ENCODE assay signal across 1 cellular context in the genomic region with DNA sequence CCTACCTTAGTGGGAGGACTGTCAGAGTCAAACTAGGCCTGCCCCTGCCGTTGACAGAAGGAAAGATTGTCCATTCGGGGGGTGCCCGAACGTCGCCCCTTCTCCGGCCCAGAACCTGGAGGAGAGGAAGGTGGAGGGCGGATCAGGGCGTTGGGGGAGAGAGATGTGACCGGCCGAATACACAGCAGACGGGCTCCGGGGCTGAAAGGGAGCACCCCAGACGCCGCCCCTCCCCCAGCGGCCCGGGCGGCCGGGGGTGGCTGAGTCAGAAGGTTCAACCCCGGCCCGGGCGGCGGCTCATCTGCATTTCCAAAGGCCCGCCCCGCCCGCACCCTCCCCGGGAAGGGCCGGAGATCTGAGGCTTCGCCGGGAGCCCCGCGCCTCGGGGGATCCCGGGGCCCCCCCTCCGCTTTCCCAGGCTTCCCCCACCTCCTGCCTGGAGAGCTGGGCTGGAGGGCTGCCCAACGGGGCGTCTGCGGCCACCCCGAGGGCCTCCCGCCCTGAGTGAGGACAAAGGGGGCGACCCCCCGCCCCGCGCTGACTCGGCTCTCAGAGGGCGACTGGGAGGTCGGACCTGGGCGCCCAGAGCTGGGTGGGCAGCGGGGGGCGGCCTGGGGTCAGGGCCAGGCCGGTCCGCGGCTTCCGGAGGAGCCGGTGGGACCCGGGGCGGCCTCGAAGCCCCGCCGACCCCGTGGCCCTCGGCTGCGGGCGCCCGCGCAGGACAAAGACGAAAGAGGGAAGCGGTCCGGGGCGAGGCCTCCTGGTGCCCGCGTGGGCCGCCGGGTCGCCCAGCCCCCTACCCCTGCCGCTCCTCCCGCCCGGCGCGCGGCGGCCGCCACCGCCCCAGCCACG.
TF ChIP-seq lines count a peak whose summit lies in the region.

No MANE protein-coding gene starts in this region.

TF ChIP-seq in HEK293, 187 proteins besides CTCF, POLR2A, EP300 and RAD21 (continued from another document and continues in another):
- TF ChIP-seq ZBTB6 (tag by site-specific recombination; IDR thresholded peaks at IDR 0.05) (no peak), ZNF596 (tag by site-specific recombination; IDR thresholded peaks at IDR 0.05) (no peak; the same call in 1 of the 2 replicates), KLF10 (tag by site-specific recombination; IDR thresholded peaks at IDR 0.05) (peak; percentile 84), ZNF610 (tag by site-specific recombination; IDR thresholded peaks at IDR 0.05; ENCODE audit: borderline replicate concordance) (0 out of 2 replicates have a peak, but pooled peaks have one; percentile 64), ZNF302 (tag by site-specific recombination; IDR thresholded peaks at IDR 0.05; ENCODE audit: low read depth) (no peak), ZIC2 (tag by site-specific recombination; IDR thresholded peaks at IDR 0.05) (peak; percentile 98), ZFP41 (tag by site-specific recombination; IDR thresholded peaks at IDR 0.05; ENCODE audit: borderline replicate concordance) (no peak), ZNF174 (tag by site-specific recombination; IDR thresholded peaks at IDR 0.05) (no peak), ZNF114 (tag by site-specific recombination; IDR thresholded peaks at IDR 0.05) (no peak), ZNF792 (tag by site-specific recombination; IDR thresholded peaks at IDR 0.05) (no peak), ZNF624 (tag by site-specific recombination; IDR thresholded peaks at IDR 0.05) (no peak), ZNF274 (IDR thresholded peaks at IDR 0.05; ENCODE audit: low read length) (no peak), ZNF274 (tag by site-specific recombination; IDR thresholded peaks at IDR 0.05; ENCODE audit: borderline replicate concordance) (no peak), ZNF433 (tag by site-specific recombination; IDR thresholded peaks at IDR 0.05; ENCODE audit: low read depth) (no peak), ZNF362 (tag by site-specific recombination; IDR thresholded peaks at IDR 0.05) (no peak), KLF16 (tag by site-specific recombination; IDR thresholded peaks at IDR 0.05) (peak; percentile 77; the same call in 1 of the 2 replicates), ZNF366 (tag by site-specific recombination; conservative IDR thresholded peaks at IDR 0.05) (peak; percentile 70), MYNN (tag by site-specific recombination; IDR thresholded peaks at IDR 0.05; ENCODE audit: borderline replicate concordance) (no peak), KLF8 (tag by site-specific recombination; IDR thresholded peaks at IDR 0.05) (peak; percentile 99), ZBTB21 (tag by site-specific recombination; IDR thresholded peaks at IDR 0.05) (peak; percentile 29; the same call in 1 of the 2 replicates), GLIS1 (tag by site-specific recombination; IDR thresholded peaks at IDR 0.05) (peak; percentile 100), SP7 (tag by site-specific recombination; IDR thresholded peaks at IDR 0.05) (peak; percentile 90), ZNF157 (tag by site-specific recombination; IDR thresholded peaks at IDR 0.05) (no peak), ZFP3 (tag by site-specific recombination; IDR thresholded peaks at IDR 0.05; ENCODE audit: low read depth) (no peak), ZBTB17 (tag by site-specific recombination; IDR thresholded peaks at IDR 0.05) (peak; percentile 66; the same call in 1 of the 2 replicates), SCRT1 (tag by site-specific recombination; IDR thresholded peaks at IDR 0.05; ENCODE audit: borderline replicate concordance) (no peak), AEBP2 (tag by site-specific recombination; IDR thresholded peaks at IDR 0.05; ENCODE audit: borderline replicate concordance) (no peak), ZNF211 (tag by site-specific recombination; IDR thresholded peaks at IDR 0.05; ENCODE audit: low read depth) (no peak), ZNF280C (tag by site-specific recombination; IDR thresholded peaks at IDR 0.05) (no peak), ZNF76 (tag by site-specific recombination; IDR thresholded peaks at IDR 0.05; ENCODE audit: borderline replicate concordance, low read depth) (peak; percentile 70; the same call in 1 of the 2 replicates), OSR2 (tag by site-specific recombination; IDR thresholded peaks at IDR 0.05) (peak; percentile 51; the same call in 1 of the 2 replicates), ZNF521 (tag by site-specific recombination; IDR thresholded peaks at IDR 0.05) (no peak), ZNF501 (tag by site-specific recombination; IDR thresholded peaks at IDR 0.05) (peak; percentile 89), ZNF175 (tag by site-specific recombination; IDR thresholded peaks at IDR 0.05) (no peak)
- TF ChIP-seq, protein P1, sequence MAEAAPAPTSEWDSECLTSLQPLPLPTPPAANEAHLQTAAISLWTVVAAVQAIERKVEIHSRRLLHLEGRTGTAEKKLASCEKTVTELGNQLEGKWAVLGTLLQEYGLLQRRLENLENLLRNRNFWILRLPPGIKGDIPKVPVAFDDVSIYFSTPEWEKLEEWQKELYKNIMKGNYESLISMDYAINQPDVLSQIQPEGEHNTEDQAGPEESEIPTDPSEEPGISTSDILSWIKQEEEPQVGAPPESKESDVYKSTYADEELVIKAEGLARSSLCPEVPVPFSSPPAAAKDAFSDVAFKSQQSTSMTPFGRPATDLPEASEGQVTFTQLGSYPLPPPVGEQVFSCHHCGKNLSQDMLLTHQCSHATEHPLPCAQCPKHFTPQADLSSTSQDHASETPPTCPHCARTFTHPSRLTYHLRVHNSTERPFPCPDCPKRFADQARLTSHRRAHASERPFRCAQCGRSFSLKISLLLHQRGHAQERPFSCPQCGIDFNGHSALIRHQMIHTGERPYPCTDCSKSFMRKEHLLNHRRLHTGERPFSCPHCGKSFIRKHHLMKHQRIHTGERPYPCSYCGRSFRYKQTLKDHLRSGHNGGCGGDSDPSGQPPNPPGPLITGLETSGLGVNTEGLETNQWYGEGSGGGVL (tag by site-specific recombination; IDR thresholded peaks at IDR 0.05): peak; percentile 96
- TF ChIP-seq, protein P2, sequence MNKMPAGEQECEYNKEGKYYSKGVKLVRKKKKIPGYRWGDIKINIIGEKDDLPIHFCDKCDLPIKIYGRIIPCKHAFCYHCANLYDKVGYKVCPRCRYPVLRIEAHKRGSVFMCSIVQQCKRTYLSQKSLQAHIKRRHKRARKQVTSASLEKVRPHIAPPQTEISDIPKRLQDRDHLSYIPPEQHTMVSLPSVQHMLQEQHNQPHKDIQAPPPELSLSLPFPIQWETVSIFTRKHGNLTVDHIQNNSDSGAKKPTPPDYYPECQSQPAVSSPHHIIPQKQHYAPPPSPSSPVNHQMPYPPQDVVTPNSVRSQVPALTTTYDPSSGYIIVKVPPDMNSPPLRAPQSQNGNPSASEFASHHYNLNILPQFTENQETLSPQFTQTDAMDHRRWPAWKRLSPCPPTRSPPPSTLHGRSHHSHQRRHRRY (tag by site-specific recombination; IDR thresholded peaks at IDR 0.05): no peak
- TF ChIP-seq, protein P3, sequence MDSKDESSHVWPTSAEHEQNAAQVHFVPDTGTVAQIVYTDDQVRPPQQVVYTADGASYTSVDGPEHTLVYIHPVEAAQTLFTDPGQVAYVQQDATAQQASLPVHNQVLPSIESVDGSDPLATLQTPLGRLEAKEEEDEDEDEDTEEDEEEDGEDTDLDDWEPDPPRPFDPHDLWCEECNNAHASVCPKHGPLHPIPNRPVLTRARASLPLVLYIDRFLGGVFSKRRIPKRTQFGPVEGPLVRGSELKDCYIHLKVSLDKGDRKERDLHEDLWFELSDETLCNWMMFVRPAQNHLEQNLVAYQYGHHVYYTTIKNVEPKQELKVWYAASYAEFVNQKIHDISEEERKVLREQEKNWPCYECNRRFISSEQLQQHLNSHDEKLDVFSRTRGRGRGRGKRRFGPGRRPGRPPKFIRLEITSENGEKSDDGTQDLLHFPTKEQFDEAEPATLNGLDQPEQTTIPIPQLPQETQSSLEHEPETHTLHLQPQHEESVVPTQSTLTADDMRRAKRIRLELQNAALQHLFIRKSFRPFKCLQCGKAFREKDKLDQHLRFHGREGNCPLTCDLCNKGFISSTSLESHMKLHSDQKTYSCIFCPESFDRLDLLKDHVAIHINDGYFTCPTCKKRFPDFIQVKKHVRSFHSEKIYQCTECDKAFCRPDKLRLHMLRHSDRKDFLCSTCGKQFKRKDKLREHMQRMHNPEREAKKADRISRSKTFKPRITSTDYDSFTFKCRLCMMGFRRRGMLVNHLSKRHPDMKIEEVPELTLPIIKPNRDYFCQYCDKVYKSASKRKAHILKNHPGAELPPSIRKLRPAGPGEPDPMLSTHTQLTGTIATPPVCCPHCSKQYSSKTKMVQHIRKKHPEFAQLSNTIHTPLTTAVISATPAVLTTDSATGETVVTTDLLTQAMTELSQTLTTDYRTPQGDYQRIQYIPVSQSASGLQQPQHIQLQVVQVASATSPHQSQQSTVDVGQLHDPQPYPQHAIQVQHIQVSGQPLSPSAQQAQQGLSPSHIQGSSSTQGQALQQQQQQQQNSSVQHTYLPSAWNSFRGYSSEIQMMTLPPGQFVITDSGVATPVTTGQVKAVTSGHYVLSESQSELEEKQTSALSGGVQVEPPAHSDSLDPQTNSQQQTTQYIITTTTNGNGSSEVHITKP (tag by site-specific recombination; IDR thresholded peaks at IDR 0.05): peak; percentile 82
- TF ChIP-seq, protein P4, sequence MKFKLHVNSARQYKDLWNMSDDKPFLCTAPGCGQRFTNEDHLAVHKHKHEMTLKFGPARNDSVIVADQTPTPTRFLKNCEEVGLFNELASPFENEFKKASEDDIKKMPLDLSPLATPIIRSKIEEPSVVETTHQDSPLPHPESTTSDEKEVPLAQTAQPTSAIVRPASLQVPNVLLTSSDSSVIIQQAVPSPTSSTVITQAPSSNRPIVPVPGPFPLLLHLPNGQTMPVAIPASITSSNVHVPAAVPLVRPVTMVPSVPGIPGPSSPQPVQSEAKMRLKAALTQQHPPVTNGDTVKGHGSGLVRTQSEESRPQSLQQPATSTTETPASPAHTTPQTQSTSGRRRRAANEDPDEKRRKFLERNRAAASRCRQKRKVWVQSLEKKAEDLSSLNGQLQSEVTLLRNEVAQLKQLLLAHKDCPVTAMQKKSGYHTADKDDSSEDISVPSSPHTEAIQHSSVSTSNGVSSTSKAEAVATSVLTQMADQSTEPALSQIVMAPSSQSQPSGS (tag by site-specific recombination; IDR thresholded peaks at IDR 0.05; ENCODE audit: low read depth): no peak
